20 cellular contexts compared by ENCODE assay signal in the genomic region with DNA sequence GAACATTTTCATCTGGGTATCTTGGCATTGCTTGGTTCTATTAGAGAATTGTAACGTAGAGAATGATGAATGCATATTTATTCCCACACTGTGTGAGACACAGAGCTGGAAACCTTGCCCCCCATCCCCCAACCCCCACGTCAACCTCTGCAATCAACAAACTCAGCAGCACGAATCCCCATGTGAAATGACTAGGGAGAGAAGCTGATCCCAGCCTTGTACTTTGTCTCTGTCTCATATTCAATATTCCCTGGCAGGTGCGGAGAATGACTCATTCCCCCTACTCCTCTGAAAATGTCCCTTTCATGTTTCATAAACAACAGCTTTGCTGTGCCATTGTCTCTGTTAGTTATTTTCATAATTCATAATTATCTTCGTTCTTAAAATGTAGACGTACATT.
"Had no signal": no experiment of that assay in that cellular context is flagged by ENCODE, and none has a peak within 500 bp of the region (broad histone marks: within the 10 kb centered on the region; RNA-seq: fewer than 3 reads in every experiment).

No MANE protein-coding gene starts in this region.

- H3K4me1 ChIP-seq: body of pancreas, parathyroid adenoma, right lobe of liver, stomach had no signal

- DNase-seq: activated CD4-positive, alpha-beta memory T cell treated with anti-CD3 and anti-CD28 coated beads, Interleukin-2, amount 10 ng/mL, durations not matched to agents 7 days and 5 days; activated CD4-positive, alpha-beta T cell treated with anti-CD3 and anti-CD28 coated beads for 48 hours; activated CD4-positive, CD25-positive, alpha-beta regulatory T cell; activated CD8-positive, alpha-beta memory T cell treated with anti-CD3 and anti-CD28 coated beads, Interleukin-2, amount 10 ng/mL, durations not matched to agents 7 days and 5 days; activated naive CD4-positive, alpha-beta T cell treated with Interleukin-2 at 50 U/mL for 16 hours; activated naive CD8-positive, alpha-beta T cell treated with anti-CD3 and anti-CD28 coated beads, Interleukin-2, amount 10 ng/mL, durations not matched to agents 7 days and 5 days; activated T-cell treated with anti-CD3 and anti-CD28 coated beads, Interleukin-2, amount 50 U/mL, for 1 hour; body of pancreas; effector memory CD8-positive, alpha-beta T cell; left cardiac atrium; right lobe of liver; stimulated activated CD4-positive, alpha-beta T cell treated with anti-CD3 and anti-CD28 coated beads, Interleukin-4, amount 100 ng/mL, for 1 hour; stomach; trophoblast cell had no signal

- H3K9ac ChIP-seq: parathyroid adenoma had no signal

- H3K27ac ChIP-seq: body of pancreas, hepatocyte, neutrophil, parathyroid adenoma, right lobe of liver, stomach had no signal

- H3K4me3 ChIP-seq: body of pancreas, hepatocyte, right lobe of liver, smooth muscle cell, stomach had no signal

- H3K9me3 ChIP-seq: body of pancreas, right lobe of liver had no signal

- FAIRE-seq: islet of Langerhans had no signal

- H3K36me3 ChIP-seq: neutrophil, right lobe of liver, stomach had no signal

- ATAC-seq: activated CD8-positive, alpha-beta memory T cell treated with anti-CD3 and anti-CD28 coated beads, Interleukin-2, amount 10 ng/mL, durations not matched to agents 7 days and 5 days; body of pancreas; effector memory CD8-positive, alpha-beta T cell; left cardiac atrium; natural killer cell treated with Interleukin-12 subunit alpha and Interleukin-12 subunit beta and Interleukin-15 and Interleukin-18, amount 100 ng/mL, for 72 hours; right lobe of liver had no signal

- H3K27me3 ChIP-seq: body of pancreas, hepatocyte, neutrophil, right lobe of liver, stomach had no signal
